Comparison of ENCODE assay signal across 19 cellular contexts in the genomic region with DNA sequence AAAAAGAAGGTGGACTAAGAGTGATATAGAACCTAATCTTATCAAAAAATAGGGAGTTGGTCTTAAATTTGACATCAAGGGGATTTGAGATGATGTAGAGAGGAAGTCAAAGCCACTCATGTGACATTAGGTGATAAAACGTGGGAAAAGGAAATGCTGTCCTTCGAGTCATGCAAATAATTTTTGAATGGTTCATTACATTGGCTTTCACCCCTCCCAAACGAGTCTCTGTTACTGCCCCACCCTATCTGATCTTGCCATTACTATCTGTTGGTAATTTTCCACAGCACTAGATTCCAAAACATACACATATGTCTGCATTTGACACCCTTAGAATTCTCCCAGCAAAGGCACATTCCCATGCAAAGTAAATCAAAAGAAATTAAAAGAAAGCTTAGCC.
DNase-seq lines count a peak whose midpoint lies in the region; ATAC-seq, FAIRE-seq and TF ChIP-seq lines count a peak whose summit lies in the region.
"Had no signal": no experiment of that assay in that cellular context is flagged by ENCODE, and none has a peak within 500 bp of the region (broad histone marks: within the 10 kb centered on the region; RNA-seq: fewer than 3 reads in every experiment).

No MANE protein-coding gene starts in this region.

- H2BK12ac ChIP-seq in H1 (ENCODE audit: low read depth, low read length) (no peak overlapping the region), neuronal stem cell (ENCODE audit: low read length) (no peak overlapping the region)

- H3K4me2 ChIP-seq in GM23248 (ENCODE audit: unreplicated experiment) (no peak overlapping the region), PC-3 (ENCODE audit: low read length) (no peak overlapping the region), H1 (ENCODE audit: insufficient read depth in 1 of 2, low read depth in 2 of 2, low read length in 2 of 2) (no peak overlapping the region), smooth muscle cell (no peak overlapping the region), neuronal stem cell (ENCODE audit: insufficient read depth, low read length, poor library complexity, severe bottlenecking) (no peak overlapping the region)
- H3K4me2 ChIP-seq: SK-N-SH had no signal

- FAIRE-seq in H1 (lab: Jason Lieb, UNC), result no peak
- FAIRE-seq: K562 had no signal

- TF ChIP-seq POLR2A in H1 (IDR thresholded peaks at IDR 0.05; ENCODE audit: control extremely low read depth in 1 of 2, low read depth in 2 of 2, low read length in 2 of 2), result no peak

- H3K14ac ChIP-seq in H1 (ENCODE audit: insufficient read length) (no peak overlapping the region), neuronal stem cell (ENCODE audit: low read length) (no peak overlapping the region)

- H3K27ac ChIP-seq in GM23248 (no peak overlapping the region), PC-3 (ENCODE audit: low read length) (no peak overlapping the region), H1 (ENCODE audit: low read depth, low read length) (no peak overlapping the region), smooth muscle cell (ENCODE audit: low read depth) (no peak overlapping the region), neuronal stem cell (replicated peaks; ENCODE audit: low read length) (no peak overlapping the region)
- H3K27ac ChIP-seq: HL-60 had no signal

- no peak overlapping the region for H3K4me3 ChIP-seq in GM23248
- H3K4me3 ChIP-seq in PC-3 (ENCODE audit: low read length), result no peak overlapping the region
- H3K4me3 ChIP-seq in H1 (ENCODE audit: extremely low read depth in 1 of 4, insufficient read depth in 2 of 4, low read depth in 3 of 4, low read length in 4 of 4), result no peak overlapping the region
- no peak overlapping the region for H3K4me3 ChIP-seq in smooth muscle cell
- no peak overlapping the region for H3K4me3 ChIP-seq in neuronal stem cell (ENCODE audit: low read length in 2 of 2)
- H3K4me3 ChIP-seq: K562 had no signal

- H3K23ac ChIP-seq in H1 (ENCODE audit: insufficient read length), result no peak overlapping the region
- no peak overlapping the region for H3K23ac ChIP-seq in neuronal stem cell (ENCODE audit: low read depth, low read length, poor library complexity)

- H3K9me2 ChIP-seq in GM23248 (ENCODE audit: insufficient read depth) (no peaks in the 10 kb centered on the region), PC-3 (replicated peaks; ENCODE audit: low read length) (no peaks in the 10 kb centered on the region)
- H3K9me2 ChIP-seq: SK-N-SH had no signal

- no peaks in the 10 kb centered on the region for H3K36me3 ChIP-seq in GM23248 (ENCODE audit: low read depth)
- no peaks in the 10 kb centered on the region for H3K36me3 ChIP-seq in PC-3 (ENCODE audit: low read depth, low read length)
- no peaks in the 10 kb centered on the region for H3K36me3 ChIP-seq in H1 (ENCODE audit: control insufficient read depth in 2 of 4, insufficient read depth in 4 of 4, low read length in 3 of 4)
- H3K36me3 ChIP-seq in smooth muscle cell (ENCODE audit: low read depth), result no peaks in the 10 kb centered on the region
- H3K36me3 ChIP-seq in neuronal stem cell (replicated peaks in 1 of 2; ENCODE audit: control insufficient read depth in 2 of 2, insufficient read depth in 2 of 2, low read length in 2 of 2), result no peaks in the 10 kb centered on the region

- no peak overlapping the region for H2AK5ac ChIP-seq in H1 (ENCODE audit: low read depth, low read length)
- no peak overlapping the region for H2AK5ac ChIP-seq in neuronal stem cell (ENCODE audit: low read depth, low read length)

- POLR2A ChIA-PET in PC-3 (lab: Charles Lee; ENCODE audit: unreplicated experiment) (no interaction called here), H1 (lab: Charles Lee; ENCODE audit: partially characterized antibody) (no interaction called here)

- no peak overlapping the region for H2BK120ac ChIP-seq in H1 (replicated peaks; ENCODE audit: low read depth, low read length)
- no peak overlapping the region for H2BK120ac ChIP-seq in neuronal stem cell (ENCODE audit: low read depth, low read length)

- no peak overlapping the region for H4K8ac ChIP-seq in H1 (ENCODE audit: extremely low read depth, insufficient read depth, low read length)
- H4K8ac ChIP-seq in neuronal stem cell (ENCODE audit: low read depth, low read length), result no peak overlapping the region

- no peaks in the 10 kb centered on the region for H3F3A ChIP-seq in GM23248 (ENCODE audit: insufficient read depth)
- no peaks in the 10 kb centered on the region for H3F3A ChIP-seq in PC-3 (ENCODE audit: low read length, unreplicated experiment)
- no peaks in the 10 kb centered on the region for H3F3A ChIP-seq in smooth muscle cell (ENCODE audit: low read depth)

- WGBS in GM23248 (ENCODE audit: low coverage in 1 of 2, low lambda C conversion rate in 2 of 2, missing lambda C conversion rate in 2 of 2), 2 experiments, result 33 to 43% methylated on average over 3 of the region's 3 CpGs
- WGBS in H1 (ENCODE audit: extremely low coverage in 1 of 2, insufficient coverage in 1 of 2, insufficient read length in 1 of 2, insufficient replicate concordance in 2 of 2, low coverage in 1 of 2, low lambda C conversion rate in 2 of 2, missing lambda C conversion rate in 1 of 2), 2 experiments, result 76% methylated on average over 3 of the region's 3 CpGs; no CpG with 5 or more reads in 1 of the 2 experiments
- WGBS in smooth muscle cell (ENCODE audit: low lambda C conversion rate), result 48% methylated on average over 3 of the region's 3 CpGs
- no CpG with 5 or more reads among the region's 3 CpGs for WGBS in neuronal stem cell (ENCODE audit: extremely low coverage in 2 of 2, insufficient read length in 2 of 2, insufficient replicate concordance in 1 of 2), 2 donors

- H4K91ac ChIP-seq in H1 (replicated peaks; ENCODE audit: insufficient read length, low read length) (no peak overlapping the region), neuronal stem cell (ENCODE audit: low read depth, low read length, poor library complexity) (no peak overlapping the region)

- intact Hi-C loops in PC-3 (cut with micrococcal nuclease), result no loop called here

- TF ChIP-seq RAD21 in H1 (IDR thresholded peaks at IDR 0.05 in 1 of 2, conservative IDR thresholded peaks at IDR 0.05 in 1 of 2; ENCODE audit: low read depth in 2 of 2, low read length in 2 of 2), result no peak

- H3K4me1 ChIP-seq in GM23248 (ENCODE audit: insufficient read depth) (peaks cover 6% of the 10 kb centered on the region; the same call in 1 of the 2 replicates), PC-3 (ENCODE audit: insufficient read depth, low read length) (no peaks in the 10 kb centered on the region), H1 (replicated peaks in 1 of 4; ENCODE audit: control insufficient read depth in 3 of 4, insufficient read depth in 4 of 4, low read length in 3 of 4) (no peaks in the 10 kb centered on the region), smooth muscle cell (ENCODE audit: low read depth) (no peaks in the 10 kb centered on the region), neuronal stem cell (ENCODE audit: control insufficient read depth in 2 of 2, insufficient read depth in 1 of 2, low read depth in 1 of 2, low read length in 2 of 2) (no peaks in the 10 kb centered on the region)

- no peaks in the 10 kb centered on the region for H3K27me3 ChIP-seq in GM23248 (replicated peaks; ENCODE audit: insufficient read depth)
- H3K27me3 ChIP-seq in PC-3 (ENCODE audit: low read length), result no peaks in the 10 kb centered on the region
- H3K27me3 ChIP-seq in H1 (replicated peaks in 1 of 4; ENCODE audit: control insufficient read depth in 3 of 4, extremely low read depth in 1 of 4, insufficient read depth in 3 of 4, low read length in 3 of 4), result no peaks in the 10 kb centered on the region
- H3K27me3 ChIP-seq in smooth muscle cell (ENCODE audit: low read depth), result no peaks in the 10 kb centered on the region
- no peaks in the 10 kb centered on the region for H3K27me3 ChIP-seq in neuronal stem cell (ENCODE audit: control insufficient read depth in 3 of 3, insufficient read depth in 3 of 3, low read depth in 1 of 3, low read length in 3 of 3)

- no TSS peak for BruUV-seq in PC-3 (replicated peaks; lab: Mats Ljungman, UMichigan)

- H3K9ac ChIP-seq in GM23248 (no peak overlapping the region), PC-3 (ENCODE audit: low read length) (no peak overlapping the region), H1 (replicated peaks in 1 of 4; ENCODE audit: extremely low read depth in 1 of 4, low read depth in 3 of 4, low read length in 3 of 4) (no peak overlapping the region; a peak in 1 of 7 replicates), smooth muscle cell (ENCODE audit: low read depth) (no peak overlapping the region), neuronal stem cell (ENCODE audit: low read depth, low read length, poor library complexity) (no peak overlapping the region)
- H3K9ac ChIP-seq: SK-N-SH had no signal

- H4K5ac ChIP-seq in H1 (ENCODE audit: insufficient read length, low read depth, low read length), result no peak overlapping the region

- no peaks in the 10 kb centered on the region for H4K20me1 ChIP-seq in GM23248 (ENCODE audit: insufficient read depth)
- no peaks in the 10 kb centered on the region for H4K20me1 ChIP-seq in PC-3 (ENCODE audit: low read length)
- H4K20me1 ChIP-seq in H1 (replicated peaks in 1 of 2; ENCODE audit: control insufficient read depth in 1 of 2, insufficient read depth in 2 of 2, low read length in 2 of 2), result no peaks in the 10 kb centered on the region
- no peaks in the 10 kb centered on the region for H4K20me1 ChIP-seq in smooth muscle cell (ENCODE audit: low read depth)

- H3K79me2 ChIP-seq in GM23248 (ENCODE audit: insufficient read depth) (no peaks in the 10 kb centered on the region), PC-3 (ENCODE audit: low read length) (no peaks in the 10 kb centered on the region), H1 (ENCODE audit: control insufficient read depth in 1 of 2, insufficient read depth in 2 of 2, low read length in 2 of 2) (no peaks in the 10 kb centered on the region), smooth muscle cell (ENCODE audit: low read depth) (no peaks in the 10 kb centered on the region)

- CTCF ChIA-PET in PC-3 (lab: Charles Lee), result no interaction called here
- CTCF ChIA-PET in H1 (lab: Charles Lee; ENCODE audit: partially characterized antibody), result interaction anchor here (0.5 to 0.6 kb wide), 2 partner anchors 9 to 366 kb away, joined by 3 read pairs; no protein-coding TSS in a partner anchor

- H3K18ac ChIP-seq in H1 (ENCODE audit: extremely low read depth, low read length) (no peak overlapping the region), neuronal stem cell (ENCODE audit: low read length) (no peak overlapping the region)

- no peak overlapping the region for H2BK20ac ChIP-seq in H1 (ENCODE audit: low read length)

- H2AFZ ChIP-seq in GM23248 (no peak overlapping the region), PC-3 (ENCODE audit: low read length) (no peak overlapping the region), H1 (ENCODE audit: low read length) (peak overlapping the region; percentile 85; the same call in 1 of the 2 replicates), smooth muscle cell (ENCODE audit: low read depth) (peak overlapping the region; percentile 71), neuronal stem cell (ENCODE audit: low read length) (no peak overlapping the region)

- in situ Hi-C loops in GM23248 (cut with MboI), result no loop called here

- DNase-seq in GM23248 (peak; percentile 38), PC-3 (no peak), H1 (ENCODE audit: low read depth in 1 of 2, low spot score in 2 of 2) (no peak), smooth muscle cell (lab: John Stamatoyannopoulos, UW; ENCODE audit: unreplicated experiment) (no peak), NCI-H2171 (lab: John Stamatoyannopoulos, UW) (no peak), neuronal stem cell (ENCODE audit: low spot score) (no peak)
- DNase-seq: COR-L47, DMS153, MV-4-11, NCI-H1417, NCI-H187 treated with DMSO at 0.1 percent for 48 hours, NCI-H510A, NCI-H774, SHP77, SK-N-SH had no signal

- TF ChIP-seq EP300 in H1 (IDR thresholded peaks at IDR 0.05; ENCODE audit: borderline replicate concordance in 1 of 2, low read depth in 2 of 2, low read length in 2 of 2), result no peak

- H3K4ac ChIP-seq in H1 (replicated peaks; ENCODE audit: insufficient read length, low read depth, low read length) (no peak overlapping the region), neuronal stem cell (ENCODE audit: low read length) (no peak overlapping the region)

- H3K79me1 ChIP-seq in H1 (ENCODE audit: low read depth, low read length), result no peaks in the 10 kb centered on the region
- H3K79me1 ChIP-seq in neuronal stem cell (ENCODE audit: low read depth, low read length), result no peaks in the 10 kb centered on the region

- H2BK5ac ChIP-seq in H1 (ENCODE audit: low read depth, low read length), result no peak overlapping the region
- no peak overlapping the region for H2BK5ac ChIP-seq in neuronal stem cell (ENCODE audit: low read length)

- no peaks in the 10 kb centered on the region for H3K23me2 ChIP-seq in H1 (ENCODE audit: low read depth, low read length)

- TF ChIP-seq CTCF in PC-3 (conservative IDR thresholded peaks at IDR 0.05; ENCODE audit: low read depth, low read length) (no peak), H1 (IDR thresholded peaks at IDR 0.05; ENCODE audit: control extremely low read depth in 1 of 3, insufficient read depth in 1 of 3, low read depth in 1 of 3, low read length in 3 of 3) (no peak), smooth muscle cell (IDR thresholded peaks at IDR 0.05; ENCODE audit: borderline replicate concordance, insufficient read depth, poor library complexity, severe bottlenecking) (no peak)

- H3K56ac ChIP-seq in H1 (replicated peaks; ENCODE audit: insufficient read length, low read depth, low read length), result no peak overlapping the region

- H2BK15ac ChIP-seq in H1 (ENCODE audit: low read length), result no peak overlapping the region
- H2BK15ac ChIP-seq in neuronal stem cell (ENCODE audit: low read length), result no peak overlapping the region

- H3K9me3 ChIP-seq in GM23248 (ENCODE audit: low read depth), result no peaks in the 10 kb centered on the region
- no peaks in the 10 kb centered on the region for H3K9me3 ChIP-seq in PC-3 (ENCODE audit: low read length)
- H3K9me3 ChIP-seq in H1 (ENCODE audit: insufficient read depth in 2 of 2, low read depth in 1 of 2, low read length in 1 of 2), result no peaks in the 10 kb centered on the region
- H3K9me3 ChIP-seq in smooth muscle cell (replicated peaks; ENCODE audit: low read depth), result no peaks in the 10 kb centered on the region
- H3K9me3 ChIP-seq in neuronal stem cell (replicated peaks in 1 of 2; ENCODE audit: control insufficient read depth in 2 of 2, insufficient read depth in 1 of 2, low read depth in 1 of 2, low read length in 2 of 2), result no peaks in the 10 kb centered on the region
- H3K9me3 ChIP-seq: SK-N-SH had no signal

- ATAC-seq in PC-3 (peak; percentile 22; the same call in 1 of the 2 replicates), GM21825 (IDR thresholded peaks at IDR 0.05; ENCODE audit: unreplicated experiment) (no peak)
- ATAC-seq: K562, Panc1 had no signal

Comparison
In these comparisons a context has a peak if more than half of its experiments do, and no peak if none do; other contexts are left out.
1. H2AFZ ChIP-seq: peak in H1 (single experiment) and smooth muscle cell (single experiment); none in GM23248 (single experiment), PC-3 (single experiment) and neuronal stem cell (single experiment).